18 cellular contexts compared by ENCODE assay signal in genomic region chr16:17802566-17802965, GRCh38.
DNase-seq lines count a peak whose midpoint lies in the region; ATAC-seq and TF ChIP-seq lines count a peak whose summit lies in the region.
"Had no signal": no experiment of that assay in that cellular context is flagged by ENCODE, and none has a peak within 500 bp of the region (broad histone marks: within the 10 kb centered on the region; RNA-seq: fewer than 3 reads in every experiment).

No MANE protein-coding gene starts in this region.

- H4K20me1 ChIP-seq in PC-3 (ENCODE audit: low read length): no peaks in the 10 kb centered on the region
- no peaks in the 10 kb centered on the region for H4K20me1 ChIP-seq in Karpas-422 (ENCODE audit: insufficient read depth, low read depth, low read length)

- H3K4me3 ChIP-seq in fibroblast of mammary gland (ENCODE audit: control insufficient read depth, low read depth, low read length) (no peak overlapping the region), PC-3 (ENCODE audit: low read length) (no peak overlapping the region), Karpas-422 (ENCODE audit: low read length) (no peak overlapping the region)
- H3K4me3 ChIP-seq: GM23248, PC-9 had no signal

- TF ChIP-seq CTCF in fibroblast of mammary gland (conservative IDR thresholded peaks at IDR 0.05; ENCODE audit: control insufficient read depth, insufficient read depth, low read depth, low read length) (no peak), PC-3 (conservative IDR thresholded peaks at IDR 0.05; ENCODE audit: low read depth, low read length) (no peak)

- H3K27me3 ChIP-seq in PC-3 (ENCODE audit: low read length) (no peaks in the 10 kb centered on the region), Karpas-422 (ENCODE audit: low read length) (no peaks in the 10 kb centered on the region)

- POLR2A ChIA-PET in PC-3 (lab: Charles Lee; ENCODE audit: unreplicated experiment): no interaction called here

- H3K9me3 ChIP-seq in PC-3 (ENCODE audit: low read length) (no peaks in the 10 kb centered on the region), Karpas-422 (ENCODE audit: low read length) (no peaks in the 10 kb centered on the region)

- H3K9ac ChIP-seq in PC-3 (ENCODE audit: low read length) (no peak overlapping the region), Karpas-422 (ENCODE audit: low read length) (no peak overlapping the region)
- H3K9ac ChIP-seq: GM23248 had no signal

- H3K79me2 ChIP-seq in PC-3 (ENCODE audit: low read length) (no peaks in the 10 kb centered on the region), Karpas-422 (ENCODE audit: low read length) (no peaks in the 10 kb centered on the region)

- ATAC-seq in PC-3: no peak
- ATAC-seq: HepG2 had no signal

- H3K4me2 ChIP-seq in PC-3 (ENCODE audit: low read length) (no peak overlapping the region), Karpas-422 (ENCODE audit: low read depth, low read length, poor library complexity, severe bottlenecking) (no peak overlapping the region)
- H3K4me2 ChIP-seq: PC-9 had no signal

- no peaks in the 10 kb centered on the region for H3K36me3 ChIP-seq in PC-3 (ENCODE audit: low read depth, low read length)
- H3K36me3 ChIP-seq in Karpas-422 (ENCODE audit: insufficient read depth, low read length): no peaks in the 10 kb centered on the region

- intact Hi-C loops in PC-3 (cut with micrococcal nuclease): no loop called here

- H3K9me2 ChIP-seq in PC-3 (replicated peaks; ENCODE audit: low read length): no peaks in the 10 kb centered on the region
- H3K9me2 ChIP-seq in Karpas-422 (replicated peaks; ENCODE audit: insufficient read depth, low read length): no peaks in the 10 kb centered on the region

- H3F3A ChIP-seq in PC-3 (ENCODE audit: low read length, unreplicated experiment): no peaks in the 10 kb centered on the region

- no peak overlapping the region for H2AFZ ChIP-seq in PC-3 (ENCODE audit: low read length)
- no peak overlapping the region for H2AFZ ChIP-seq in Karpas-422 (ENCODE audit: low read length)
- H2AFZ ChIP-seq: GM23248, PC-9 had no signal

- H3K27ac ChIP-seq in PC-3 (ENCODE audit: low read length) (no peak overlapping the region), Karpas-422 (ENCODE audit: low read length) (no peak overlapping the region)
- H3K27ac ChIP-seq: 22Rv1, GM23248, PC-9 had no signal

- H3K4me1 ChIP-seq in PC-3 (ENCODE audit: insufficient read depth, low read length): no peaks in the 10 kb centered on the region
- no peaks in the 10 kb centered on the region for H3K4me1 ChIP-seq in Karpas-422 (ENCODE audit: low read length)

- BruUV-seq in PC-3 (replicated peaks; lab: Mats Ljungman, UMichigan): no TSS peak

- CTCF ChIA-PET in PC-3 (lab: Charles Lee): no interaction called here

- DNase-seq in DMS79 treated with DMSO at 0.1 percent for 48 hours (lab: John Stamatoyannopoulos, UW) (peak; percentile 10), DMS79 (lab: John Stamatoyannopoulos, UW) (no peak), NCI-H510A treated with DMSO at 0.1 percent for 48 hours (lab: John Stamatoyannopoulos, UW) (peak; percentile 77), fibroblast of mammary gland (ENCODE audit: low read depth) (peak; percentile 71), PC-3 (no peak), Karpas-422 (no peak), HPDE6-E6E7 (ENCODE audit: extremely low spot score) (no peak), SW 1271 (lab: John Stamatoyannopoulos, UW) (no peak)
- DNase-seq: GDM1, GM23248, KG1, NCI-H1048, NCI-H1436, NCI-H2029 treated with DMSO at 0.1 percent for 48 hours, NCI-H524, PC-9 had no signal

Comparison
In these comparisons a context has a peak if more than half of its experiments do, and no peak if none do; other contexts are left out.
1. DNase-seq: peak in DMS79 treated with DMSO at 0.1 percent for 48 hours (single experiment), NCI-H510A treated with DMSO at 0.1 percent for 48 hours (single experiment) and fibroblast of mammary gland (single experiment); none in DMS79 (single experiment), PC-3 (single experiment), Karpas-422 (single experiment), HPDE6-E6E7 (single experiment) and SW 1271 (0 of 2).